10 cellular contexts compared by ENCODE assay signal in the genomic region with DNA sequence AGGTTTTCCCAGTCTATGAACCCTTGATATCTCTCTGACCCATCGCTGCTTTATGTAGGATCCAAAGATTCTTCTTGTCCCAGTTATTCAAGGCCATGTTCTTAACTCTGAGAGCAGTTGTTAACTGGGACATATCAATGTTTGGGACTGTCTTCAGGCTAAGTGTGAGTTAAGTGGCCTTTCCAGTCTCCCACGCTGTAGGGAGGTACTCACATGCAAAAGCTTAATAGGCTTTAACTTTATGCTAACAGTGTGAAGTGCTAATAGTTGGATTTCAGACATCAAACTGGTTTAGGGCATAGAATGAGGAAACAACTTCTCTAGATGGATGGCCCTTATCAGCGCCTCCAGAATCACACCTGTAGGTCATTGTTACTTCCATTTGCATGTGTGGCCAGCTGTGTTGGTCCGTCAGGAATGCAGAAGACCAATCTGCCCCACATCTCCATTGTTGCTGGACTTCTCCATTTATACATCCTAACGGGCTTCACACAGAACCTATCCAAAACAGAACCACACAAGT.
"Had no signal": no experiment of that assay in that cellular context is flagged by ENCODE, and none has a peak within 500 bp of the region (broad histone marks: within the 10 kb centered on the region; RNA-seq: fewer than 3 reads in every experiment).

No MANE protein-coding gene starts in this region.

- H3K4me3 ChIP-seq: pancreas, thyroid gland had no signal

- H3K36me3 ChIP-seq: pancreas, thyroid gland had no signal

- FAIRE-seq: colon, small intestine had no signal

- H3K27ac ChIP-seq: pancreas, thyroid gland had no signal

- H3K27me3 ChIP-seq: pancreas, thyroid gland had no signal

- H3K9me3 ChIP-seq: pancreas, thyroid gland had no signal

- DNase-seq: activated CD4-positive, alpha-beta memory T cell treated with anti-CD3 and anti-CD28 coated beads, Interleukin-2, amount 10 ng/mL, durations not matched to agents 7 days and 5 days; activated CD4-positive, alpha-beta T cell treated with anti-CD3 and anti-CD28 coated beads for 1 hour; activated gamma-delta T cell treated with Interleukin-2 at 50 U/mL for 16 hours; activated T-cell treated with anti-CD3 and anti-CD28 coated beads, Interleukin-2, amount 50 U/mL, for 72 hours; aorta; left colon; pancreas; small intestine had no signal

- ATAC-seq: left colon had no signal
